Comparison of ENCODE assay signal across 19 cellular contexts in genomic region chr19:31670931-31671330, GRCh38.
DNase-seq lines count a peak whose midpoint lies in the region; ATAC-seq and TF ChIP-seq lines count a peak whose summit lies in the region.
"Had no signal": no experiment of that assay in that cellular context is flagged by ENCODE, and none has a peak within 500 bp of the region (broad histone marks: within the 10 kb centered on the region; RNA-seq: fewer than 3 reads in every experiment).

No MANE protein-coding gene starts in this region.

- H3K79me1 ChIP-seq in mesenchymal stem cell (replicated peaks; ENCODE audit: low read length, poor library complexity, severe bottlenecking), result no peaks in the 10 kb centered on the region

- H2BK15ac ChIP-seq in mesenchymal stem cell (ENCODE audit: low read depth, poor library complexity, severe bottlenecking), result no peak overlapping the region

- 95% methylated on average over 10 of the region's 10 CpGs for WGBS in mesenchymal stem cell

- no peak overlapping the region for H2AFZ ChIP-seq in mesenchymal stem cell (ENCODE audit: low read depth, low read length)
- no peak overlapping the region for H2AFZ ChIP-seq in osteoblast (ENCODE audit: low read length)

- no peaks in the 10 kb centered on the region for H3K27me3 Mint-ChIP-seq in activated CD4-positive, alpha-beta T cell treated with anti-CD3 and anti-CD28 coated beads, Interleukin-2, amount 10 ng/mL, durations not matched to agents 24 days and 14 days
- H3K27me3 Mint-ChIP-seq: B cell had no signal

- no peak overlapping the region for H4K8ac ChIP-seq in mesenchymal stem cell (ENCODE audit: low read length)

- H2BK5ac ChIP-seq in mesenchymal stem cell (ENCODE audit: low read depth, low read length, poor library complexity, severe bottlenecking), result no peak overlapping the region

- H3K14ac ChIP-seq in mesenchymal stem cell (ENCODE audit: low read length in 2 of 2), result peak overlapping the region in 1 of 2 experiments; percentile 13

- H3K36me3 ChIP-seq in mesenchymal stem cell (ENCODE audit: control insufficient read depth in 1 of 2, insufficient read depth in 2 of 2, low read depth in 1 of 2, low read length in 2 of 2), result no peaks in the 10 kb centered on the region
- H3K36me3 ChIP-seq in osteoblast (ENCODE audit: insufficient read depth, low read length), result no peaks in the 10 kb centered on the region
- H3K36me3 ChIP-seq: BLaER1 treated with 17β-estradiol and CSF1 and Interleukin-3, amounts not matched to agents 10 nM and 100 nM had no signal

- H3K9me3 ChIP-seq in mesenchymal stem cell (ENCODE audit: control insufficient read depth, low read length) (no peaks in the 10 kb centered on the region), osteoblast (ENCODE audit: low read depth, low read length) (no peaks in the 10 kb centered on the region)
- H3K9me3 ChIP-seq: A549; BLaER1 treated with 17β-estradiol and CSF1 and Interleukin-3, amounts not matched to agents 10 nM and 100 nM; Caco-2 had no signal

- H3K9me3 Mint-ChIP-seq in activated CD4-positive, alpha-beta T cell treated with anti-CD3 and anti-CD28 coated beads, Interleukin-2, amount 10 ng/mL, durations not matched to agents 24 days and 14 days, result no peaks in the 10 kb centered on the region
- H3K9me3 Mint-ChIP-seq: CD4-positive, alpha-beta T cell; CD8-positive, alpha-beta T cell had no signal

- ATAC-seq in left ventricle myocardium superior, result no peak
- no peak for ATAC-seq in GM18858 (IDR thresholded peaks at IDR 0.05; ENCODE audit: unreplicated experiment)
- ATAC-seq: A549; CD8-positive, alpha-beta T cell had no signal

- H4K20me1 ChIP-seq in osteoblast (ENCODE audit: insufficient read depth, low read length), result no peaks in the 10 kb centered on the region
- H4K20me1 ChIP-seq: BLaER1 treated with 17β-estradiol and CSF1 and Interleukin-3, amounts not matched to agents 10 nM and 100 nM had no signal

- H2BK120ac ChIP-seq in mesenchymal stem cell (ENCODE audit: low read depth, low read length), result no peak overlapping the region

- no peaks in the 10 kb centered on the region for H3K4me1 Mint-ChIP-seq in activated CD4-positive, alpha-beta T cell treated with anti-CD3 and anti-CD28 coated beads, Interleukin-2, amount 10 ng/mL, durations not matched to agents 24 days and 14 days
- H3K4me1 Mint-ChIP-seq: B cell had no signal

- H3K79me2 ChIP-seq in osteoblast (ENCODE audit: insufficient read depth, low read length), result no peaks in the 10 kb centered on the region

- H3K9ac ChIP-seq in mesenchymal stem cell (ENCODE audit: low read length), result no peak overlapping the region
- H3K9ac ChIP-seq: BLaER1 treated with 17β-estradiol and CSF1 and Interleukin-3, amounts not matched to agents 10 nM and 100 nM had no signal

- no peak overlapping the region for H2AK5ac ChIP-seq in mesenchymal stem cell (ENCODE audit: low read length, severe bottlenecking)

- H3K4me3 ChIP-seq in mesenchymal stem cell (ENCODE audit: insufficient read depth in 1 of 2, low read depth in 1 of 2, low read length in 2 of 2) (no peak overlapping the region), osteoblast (ENCODE audit: insufficient read depth, low read length) (no peak overlapping the region)
- H3K4me3 ChIP-seq: A549; BLaER1 treated with 17β-estradiol and CSF1 and Interleukin-3, amounts not matched to agents 10 nM and 100 nM had no signal

- peak; percentile 32 for DNase-seq in activated CD4-positive, alpha-beta T cell treated with anti-CD3 and anti-CD28 coated beads, Interleukin-2, amount 10 ng/mL, durations not matched to agents 24 days and 14 days
- no peak for DNase-seq in activated CD4-positive, alpha-beta T cell treated with anti-CD3 and anti-CD28 coated beads for 4 hours
- DNase-seq in ecto neural progenitor cell (ENCODE audit: low spot score), result peak; percentile 33
- no peak for DNase-seq in mesenchymal stem cell
- peak; percentile 61 for DNase-seq in osteoblast (ENCODE audit: insufficient read length, low spot score, missing footprints)
- no peak for DNase-seq in left ventricle myocardium superior
- DNase-seq: AML-193; Caco-2; Calu3; CD4-positive, alpha-beta T cell; CD8-positive, alpha-beta T cell; DMS79 treated with DMSO at 0.1 percent for 48 hours; GF-D8 had no signal

- H3K4me1 ChIP-seq in mesenchymal stem cell (ENCODE audit: control insufficient read depth, insufficient read depth, low read depth, low read length) (no peaks in the 10 kb centered on the region), osteoblast (ENCODE audit: insufficient read depth, low read length) (peaks cover 13% of the 10 kb centered on the region)
- H3K4me1 ChIP-seq: A549; BLaER1 treated with 17β-estradiol and CSF1 and Interleukin-3, amounts not matched to agents 10 nM and 100 nM; Caco-2 had no signal

- no peak overlapping the region for H3K27ac ChIP-seq in mesenchymal stem cell (ENCODE audit: low read length, poor library complexity, severe bottlenecking)
- H3K27ac ChIP-seq in osteoblast (ENCODE audit: low read depth, low read length), result no peak overlapping the region
- H3K27ac ChIP-seq: 22Rv1; A549; BLaER1 treated with 17β-estradiol and CSF1 and Interleukin-3, amounts not matched to agents 10 nM and 100 nM; C4-2B had no signal

- no peak overlapping the region for H3K27ac Mint-ChIP-seq in activated CD4-positive, alpha-beta T cell treated with anti-CD3 and anti-CD28 coated beads, Interleukin-2, amount 10 ng/mL, durations not matched to agents 24 days and 14 days
- H3K27ac Mint-ChIP-seq: B cell; CD4-positive, alpha-beta T cell; CD8-positive, alpha-beta T cell had no signal

- intact Hi-C loops in activated CD4-positive, alpha-beta T cell treated with anti-CD3 and anti-CD28 coated beads, Interleukin-2, amount 10 ng/mL, durations not matched to agents 24 days and 14 days (cut with micrococcal nuclease), result no loop called here
- intact Hi-C loops in left ventricle myocardium superior (cut with micrococcal nuclease), result no loop called here

- H3K18ac ChIP-seq in mesenchymal stem cell (ENCODE audit: low read depth in 1 of 2, low read length in 2 of 2), result no peak overlapping the region

- no peak overlapping the region for H3K23ac ChIP-seq in mesenchymal stem cell (ENCODE audit: low read length in 2 of 2)

- no peak overlapping the region for H3K4me3 Mint-ChIP-seq in activated CD4-positive, alpha-beta T cell treated with anti-CD3 and anti-CD28 coated beads, Interleukin-2, amount 10 ng/mL, durations not matched to agents 24 days and 14 days
- H3K4me3 Mint-ChIP-seq: B cell; CD4-positive, alpha-beta T cell; CD8-positive, alpha-beta T cell had no signal

- peaks cover 0 to 3% of the 10 kb centered on the region in 2 experiments for H3K27me3 ChIP-seq in mesenchymal stem cell (ENCODE audit: control insufficient read depth in 1 of 2, insufficient read depth in 1 of 2, low read length in 2 of 2)
- H3K27me3 ChIP-seq in osteoblast (ENCODE audit: insufficient read depth, low read length), result no peaks in the 10 kb centered on the region
- H3K27me3 ChIP-seq: BLaER1 treated with 17β-estradiol and CSF1 and Interleukin-3, amounts not matched to agents 10 nM and 100 nM had no signal

- no peaks in the 10 kb centered on the region for H3K36me3 Mint-ChIP-seq in activated CD4-positive, alpha-beta T cell treated with anti-CD3 and anti-CD28 coated beads, Interleukin-2, amount 10 ng/mL, durations not matched to agents 24 days and 14 days (ENCODE audit: low read depth)
- H3K36me3 Mint-ChIP-seq: CD8-positive, alpha-beta T cell had no signal

- H2BK12ac ChIP-seq in mesenchymal stem cell (ENCODE audit: low read length in 2 of 2), result no peak overlapping the region

- peak overlapping the region; percentile 32 for H4K91ac ChIP-seq in mesenchymal stem cell (ENCODE audit: low read length)

- H3K4me2 ChIP-seq in mesenchymal stem cell (ENCODE audit: low read length, poor library complexity, severe bottlenecking), result no peak overlapping the region
- H3K4me2 ChIP-seq in osteoblast (ENCODE audit: insufficient read depth, low read length), result no peak overlapping the region
- H3K4me2 ChIP-seq: A549; BLaER1 treated with 17β-estradiol and CSF1 and Interleukin-3, amounts not matched to agents 10 nM and 100 nM had no signal

- H3K4ac ChIP-seq in mesenchymal stem cell (ENCODE audit: low read depth in 1 of 2, low read length in 2 of 2), result no peak overlapping the region

- no peak for TF ChIP-seq CTCF in osteoblast (IDR thresholded peaks at IDR 0.05; ENCODE audit: extremely low read depth, low read depth, low read length)

Comparison
In these comparisons a context has a peak if more than half of its experiments do, and no peak if none do; other contexts are left out.
1. DNase-seq: peak in activated CD4-positive, alpha-beta T cell treated with anti-CD3 and anti-CD28 coated beads, Interleukin-2, amount 10 ng/mL, durations not matched to agents 24 days and 14 days (single experiment), ecto neural progenitor cell (single experiment) and osteoblast (single experiment); none in activated CD4-positive, alpha-beta T cell treated with anti-CD3 and anti-CD28 coated beads for 4 hours (0 of 2), mesenchymal stem cell (single experiment) and left ventricle myocardium superior (single experiment).